8 cellular contexts compared by ENCODE assay signal in genomic region chr12:7310070-7310469, GRCh38. TPM values are rescaled to one million over a fixed set of nuclear protein-coding genes. Genes with fewer than 3 reads are reported as not detected.
"Had no signal": no experiment of that assay in that cellular context is flagged by ENCODE, and none has a peak within 500 bp of the region (broad histone marks: within the 10 kb centered on the region; RNA-seq: fewer than 3 reads in every experiment).

No MANE protein-coding gene starts in this region.

- H3K27ac ChIP-seq: HL-60 had no signal

- ATAC-seq: HepG2 had no signal

- H3K4me3 Mint-ChIP-seq: IgD-negative memory B cell had no signal

- DNase-seq: IMR-90, KBM-7, KG1 had no signal

- H3K27ac Mint-ChIP-seq: IgD-negative memory B cell had no signal

- H3K4me1 Mint-ChIP-seq: IgD-negative memory B cell had no signal

- FAIRE-seq: HepG2 had no signal

- H3K36me3 Mint-ChIP-seq: IgD-negative memory B cell had no signal

RNA-seq across cellular contexts. Expression of gene ACSM4, which starts 6.2 kb away (rescaled TPM):
- total RNA-seq: HepG2, HT-29, HT1080, IMR-90 had no signal
- polyA plus RNA-seq: HepG2, IgD-negative memory B cell, IMR-90 had no signal
